In the genomic region with DNA sequence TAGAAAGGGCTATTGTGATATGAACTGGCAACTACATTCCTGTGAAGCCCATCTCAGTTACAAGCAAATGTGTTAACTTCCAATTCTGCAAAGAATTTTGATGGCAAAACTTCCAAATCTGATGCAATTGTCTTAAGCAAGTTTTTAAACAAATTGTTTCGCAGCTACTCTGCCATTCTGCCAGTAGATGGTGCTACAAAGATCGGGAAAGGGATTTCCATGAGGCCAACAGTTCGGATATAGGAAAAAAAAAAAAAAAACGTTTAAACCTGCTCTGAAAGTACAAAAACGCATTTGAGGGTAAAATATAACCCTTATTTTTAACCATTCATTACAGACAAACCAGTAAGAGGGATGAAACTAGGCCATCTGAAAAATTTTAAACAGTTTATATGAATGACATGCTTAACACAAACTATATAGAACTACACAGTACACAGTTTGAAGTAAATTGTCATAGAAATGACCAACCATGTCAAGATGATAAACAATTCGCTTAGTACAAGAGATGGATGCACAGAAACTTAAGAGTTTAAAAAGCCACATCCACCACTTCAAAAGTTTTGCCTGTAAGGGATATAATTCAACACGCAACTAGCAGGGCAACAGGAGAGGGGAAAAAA, we compare ENCODE assay signal across 8 cellular contexts. TPM values are rescaled to one million over a fixed set of nuclear protein-coding genes. Genes with fewer than 3 reads are reported as not detected.
DNase-seq lines count a peak whose midpoint lies in the region; ATAC-seq and TF ChIP-seq lines count a peak whose summit lies in the region.

No MANE protein-coding gene starts in this region.

- CTCF ChIA-PET in OCI-LY7 (lab: Charles Lee; ENCODE audit: unreplicated experiment): no interaction called here

- H3K4me3 Mint-ChIP-seq in HFFc6: peak overlapping the region; percentile 99

- H3K36me3 Mint-ChIP-seq in HFFc6 (ENCODE audit: low read depth): peaks cover 35% of the 10 kb centered on the region

- intact Hi-C loops in OCI-LY7 (cut with micrococcal nuclease; ENCODE audit: unreplicated experiment): loop anchor here (2.0 to 10.0 kb wide), 3 partner anchors 281 to 1587 kb away; partner anchors contain the start of gene FAM13B
- intact Hi-C loops in upper lobe of right lung (cut with DNase I): no loop called here

- peak overlapping the region; percentile 72 for H3K27ac ChIP-seq in OCI-LY7 (ENCODE audit: low read depth, low read length, poor library complexity, severe bottlenecking)
- peak overlapping the region; percentile 26 for H3K27ac ChIP-seq in upper lobe of right lung

- no peaks in the 10 kb centered on the region for H3K9me3 Mint-ChIP-seq in HFFc6

- TF ChIP-seq CTCF in HFFc6 (IDR thresholded peaks at IDR 0.05): peak; percentile 87
- peak; percentile 96 for TF ChIP-seq CTCF in OCI-LY7 (conservative IDR thresholded peaks at IDR 0.05; ENCODE audit: low read length)
- peak; percentile 78 for TF ChIP-seq CTCF in upper lobe of right lung (IDR thresholded peaks at IDR 0.05)

- BruUV-seq in OCI-LY7 (replicated peaks; lab: Mats Ljungman, UMichigan): TSS peak; percentile 59

- peaks cover 51% of the 10 kb centered on the region for H4K20me1 ChIP-seq in OCI-LY7 (ENCODE audit: insufficient read depth, low read length)

- H3K4me1 ChIP-seq in OCI-LY7 (ENCODE audit: insufficient read depth, low read length, poor library complexity, severe bottlenecking): peaks cover 23% of the 10 kb centered on the region
- peaks cover 16% of the 10 kb centered on the region for H3K4me1 ChIP-seq in upper lobe of right lung

- peaks cover 57% of the 10 kb centered on the region for H3K79me2 ChIP-seq in OCI-LY7 (ENCODE audit: insufficient read depth, low read depth, low read length)

- H3K4me3 ChIP-seq in OCI-LY7 (ENCODE audit: low read depth, low read length, poor library complexity, severe bottlenecking) (peak overlapping the region; percentile 99), upper lobe of right lung (peak overlapping the region; percentile 82)

- POLR2A ChIA-PET in OCI-LY7 (lab: Charles Lee): interaction anchor here (0.6 to 1.4 kb wide), 5 partner anchors 9 to 1715 kb away, joined by 3 to 7 read pairs (median 3); no protein-coding TSS in a partner anchor

- H3K36me3 ChIP-seq in OCI-LY7 (ENCODE audit: insufficient read depth, low read length) (peaks cover 53% of the 10 kb centered on the region), upper lobe of right lung (peaks cover 9% of the 10 kb centered on the region)

- peaks cover 21% of the 10 kb centered on the region; the same call in 1 of the 2 replicates for H3K4me1 Mint-ChIP-seq in HFFc6 (ENCODE audit: low read depth)

- DNase-seq in DMS 273 treated with DMSO at 0.1 percent for 48 hours (lab: John Stamatoyannopoulos, UW): peak; percentile 53
- peak; percentile 65 for DNase-seq in HFFc6
- DNase-seq in OCI-LY7 (ENCODE audit: low spot score): peak; percentile 57
- peak; percentile 48 for DNase-seq in cerebellum (ENCODE audit: low spot score)
- peak; percentile 87 for DNase-seq in medulla oblongata (ENCODE audit: extremely low spot score)
- no peak for DNase-seq in upper lobe of right lung
- DNase-seq in stimulated activated naive CD4-positive, alpha-beta T cell treated with Interleukin-2 at 50 U/mL for 16 hours (lab: John Stamatoyannopoulos, UW): no peak

- no peaks in the 10 kb centered on the region for H3K27me3 ChIP-seq in upper lobe of right lung

- peak overlapping the region; percentile 100 for H3K27ac Mint-ChIP-seq in HFFc6

- peak overlapping the region; percentile 75 for H3K4me2 ChIP-seq in OCI-LY7 (ENCODE audit: low read length)

- H3K9me3 ChIP-seq in OCI-LY7 (ENCODE audit: low read length) (0 out of 2 replicates have a peak, but pooled peaks cover 6% of the 10 kb centered on the region), upper lobe of right lung (no peaks in the 10 kb centered on the region)

- H3K9me2 ChIP-seq in OCI-LY7 (ENCODE audit: insufficient read depth, low read length): no peaks in the 10 kb centered on the region

- ATAC-seq in upper lobe of right lung: no peak
- ATAC-seq in GM18873 (IDR thresholded peaks at IDR 0.05; ENCODE audit: low FRiP score, unreplicated experiment): no peak

- no peak overlapping the region for H2AFZ ChIP-seq in OCI-LY7 (ENCODE audit: low read length)

- peaks cover under 1% of the 10 kb centered on the region; the same call in 1 of the 2 replicates for H3K27me3 Mint-ChIP-seq in HFFc6 (ENCODE audit: insufficient read depth)

RNA-seq across cellular contexts. Expression of gene HNRNPA0, which starts 2.2 kb away (rescaled TPM):
- 10 to 100 TPM; 20.3 to 23.0 (median 22.0) TPM for total RNA-seq in HFFc6 (2021; fragmentation: NEBNext Ultra II Directional; extraction: Animal tissue kit (Norgen Biotek cat#: 25700))
- total RNA-seq in OCI-LY7 (2014; rRNA removed; shearing (Covaris generic)): 20.6 and 25.8 TPM in 2 replicates
- 46.0 and 50.3 TPM in 2 replicates for total RNA-seq in OCI-LY7 (2022)
- total RNA-seq in cerebellum: 39.9 TPM
- 22.8 TPM for total RNA-seq in upper lobe of right lung

RNA-seq across cellular contexts. Expression of gene KLHL3, which starts 16.1 kb away (rescaled TPM):
- total RNA-seq in HFFc6 (2021; fragmentation: NEBNext Ultra II Directional; extraction: Animal tissue kit (Norgen Biotek cat#: 25700)): 1 to 10 TPM in 2 of 6 experiments, under 1 TPM in 4; 0.25 to 1.3 (median 0.53) TPM
- total RNA-seq in OCI-LY7 (2014; rRNA removed; shearing (Covaris generic)): 0.23 and 0.28 TPM in 2 replicates
- 5.2 and 6.2 TPM in 2 replicates for total RNA-seq in OCI-LY7 (2022)
- total RNA-seq in cerebellum: 18.0 TPM
- total RNA-seq in upper lobe of right lung: 6.8 TPM

Comparison
In these comparisons a context has a peak if more than half of its experiments do, and no peak if none do; other contexts are left out.
1. DNase-seq: peak in DMS 273 treated with DMSO at 0.1 percent for 48 hours (single experiment), HFFc6 (single experiment), OCI-LY7 (single experiment), cerebellum (single experiment) and medulla oblongata (single experiment); none in upper lobe of right lung (single experiment) and stimulated activated naive CD4-positive, alpha-beta T cell treated with Interleukin-2 at 50 U/mL for 16 hours (single experiment).
2. Peak in every context shown above with its lines, with median percentiles within 50 percentile points of each other: CTCF ChIP-seq.